ENCODE assay signal across 30 cellular contexts in genomic region chr2:228723599-228723998, GRCh38.
"Had no signal": no experiment of that assay in that cellular context is flagged by ENCODE, and none has a peak within 500 bp of the region (broad histone marks: within the 10 kb centered on the region; RNA-seq: fewer than 3 reads in every experiment).

No MANE protein-coding gene starts in this region.

- H2AFZ ChIP-seq: parathyroid adenoma had no signal

- H3K4me2 ChIP-seq: smooth muscle cell had no signal

- H3K27ac ChIP-seq: ovary, parathyroid adenoma, psoas muscle, skin epidermis, spleen, suprapubic skin, testis, tibial artery, transverse colon, vagina had no signal

- ATAC-seq: naive thymus-derived CD8-positive, alpha-beta T cell; natural killer cell treated with Interleukin-12 subunit alpha and Interleukin-12 subunit beta and Interleukin-15 and Interleukin-18, amount 100 ng/mL, for 72 hours; psoas muscle; right cardiac atrium; sciatic nerve; stimulated activated memory B cell treated with anti-CD40 and anti-IgM and Interleukin-4, amounts not matched to agents 10 μg/mL and 1 μg/mL and 100 μg/mL, for 72 hours; stimulated activated naive CD8-positive, alpha-beta T cell treated with anti-CD3 and anti-CD28 coated beads, Interleukin-15, amount 100 ng/mL, for 72 hours; stimulated activated naive CD8-positive, alpha-beta T cell treated with anti-CD3 and anti-CD28 coated beads, Interleukin-15, Interleukin-2, amounts not matched to agents 100 U/mL and 50 U/mL, for 24 hours had no signal

- H3K79me2 ChIP-seq: parathyroid adenoma had no signal

- H3K36me3 ChIP-seq: ovary, spleen, suprapubic skin, tibial artery, transverse colon, vagina had no signal

- DNase-seq: naive B cell; naive thymus-derived CD8-positive, alpha-beta T cell; nephron progenitor cell; occipital lobe; ovary; posterior cingulate gyrus; psoas muscle; right cardiac atrium; spleen; stimulated activated CD4-positive, alpha-beta T cell treated with anti-CD3 and anti-CD28 coated beads, Interleukin-12 subunit alpha, Interleukin-12 subunit beta, amount 100 ng/mL, for 4 hours; stimulated activated CD4-positive, alpha-beta T cell treated with anti-CD3 and anti-CD28 coated beads, Interleukin-1b, Interleukin-23, amount 100 ng/mL, for 48 hours; stimulated activated CD4-positive, alpha-beta T cell treated with anti-CD3 and anti-CD28 coated beads, Interleukin-4, amount 100 ng/mL, for 1 hour; stimulated activated CD4-positive, alpha-beta T cell treated with anti-CD3 and anti-CD28 coated beads, Interleukin-4, amount 100 ng/mL, for 4 hours; stimulated activated CD8-positive, alpha-beta memory T cell treated with anti-CD3 and anti-CD28 coated beads, Interleukin-4, amount 100 ng/mL, for 48 hours; stimulated activated naive CD4-positive, alpha-beta T cell; stimulated activated naive CD8-positive, alpha-beta T cell treated with anti-CD3 and anti-CD28 coated beads, Interleukin-15, amount 100 ng/mL, for 72 hours; stimulated activated naive CD8-positive, alpha-beta T cell treated with anti-CD3 and anti-CD28 coated beads, Interleukin-15, Interleukin-2, amounts not matched to agents 100 U/mL and 50 U/mL, for 24 hours; substantia nigra; testis; tibial artery; transverse colon had no signal

- FAIRE-seq: urothelium cell line had no signal

- H3K9ac ChIP-seq: parathyroid adenoma had no signal

- H3K4me3 ChIP-seq: ovary, psoas muscle, skin epidermis, smooth muscle cell, spleen, suprapubic skin, testis, tibial artery, transverse colon, vagina had no signal

- H3K9me3 ChIP-seq: ovary, psoas muscle, suprapubic skin, testis, tibial artery, transverse colon, vagina had no signal

- H3K4me1 ChIP-seq: parathyroid adenoma, psoas muscle, spleen, suprapubic skin, testis, transverse colon, vagina had no signal

- H3K27me3 ChIP-seq: ovary, spleen, suprapubic skin, testis, tibial artery, transverse colon, vagina had no signal
